ENCODE assay signal across 10 cellular contexts in the genomic region with DNA sequence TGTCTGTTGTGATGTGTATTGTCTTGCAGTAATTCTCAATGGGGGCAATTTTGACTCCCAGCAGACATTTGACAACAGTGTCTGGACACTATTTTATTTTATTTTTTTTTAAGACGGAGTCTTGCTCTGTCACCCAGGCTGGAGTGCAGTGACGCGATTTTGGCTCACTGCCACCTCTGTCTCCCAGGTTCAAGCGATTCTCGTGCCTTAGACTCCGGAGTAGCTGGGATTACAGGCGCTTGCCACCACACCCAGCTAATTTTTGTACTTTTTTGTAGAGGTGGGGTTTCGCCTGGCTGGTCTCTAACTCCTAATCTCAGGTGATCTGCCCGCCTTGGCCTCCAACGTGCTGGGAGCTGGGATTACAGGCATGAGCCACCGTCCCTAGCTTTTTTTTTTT. TPM values are rescaled to one million over a fixed set of nuclear protein-coding genes. Genes with fewer than 3 reads are reported as not detected.
DNase-seq lines count a peak whose midpoint lies in the region; ATAC-seq lines count a peak whose summit lies in the region.
"Had no signal": no experiment of that assay in that cellular context is flagged by ENCODE, and none has a peak within 500 bp of the region (broad histone marks: within the 10 kb centered on the region; RNA-seq: fewer than 3 reads in every experiment).

No MANE protein-coding gene starts in this region.

- peak overlapping the region; percentile 91 to 99 for H3K4me3 Mint-ChIP-seq in activated T-cell treated with anti-CD3 and anti-CD28 coated beads, Interleukin-2, amount 50 U/mL, for 72 hours
- H3K4me3 Mint-ChIP-seq in stimulated activated naive CD8-positive, alpha-beta T cell treated with anti-CD3 and anti-CD28 coated beads, Interleukin-15, amount 100 ng/mL, for 72 hours, result peak overlapping the region; percentile 52 to 95

- peak overlapping the region; percentile 88 to 98 for H3K4me3 ChIP-seq in duodenal mucosa (ENCODE audit: low read depth in 1 of 2, low read length in 2 of 2)

- H3K27me3 ChIP-seq in duodenal mucosa (ENCODE audit: control insufficient read depth in 1 of 2, insufficient read depth in 2 of 2, low read length in 2 of 2), result no peaks in the 10 kb centered on the region

- ATAC-seq in activated T-cell treated with anti-CD3 and anti-CD28 coated beads, Interleukin-2, amount 50 U/mL, for 72 hours (replicated peaks in 1 of 2), result no peak
- no peak for ATAC-seq in stimulated activated naive CD8-positive, alpha-beta T cell treated with anti-CD3 and anti-CD28 coated beads, Interleukin-15, amount 100 ng/mL, for 72 hours
- ATAC-seq in GM21515 (IDR thresholded peaks at IDR 0.05; ENCODE audit: unreplicated experiment) (no peak), GM18909 (IDR thresholded peaks at IDR 0.05; ENCODE audit: poor library complexity, unreplicated experiment) (no peak)

- peaks cover 8 to 24% of the 10 kb centered on the region in 2 donors for H3K4me1 ChIP-seq in duodenal mucosa (ENCODE audit: control insufficient read depth in 1 of 2, insufficient read depth in 2 of 2, low read length in 2 of 2)

- peaks cover 0 to 8% of the 10 kb centered on the region in 2 donors for H3K36me3 Mint-ChIP-seq in activated T-cell treated with anti-CD3 and anti-CD28 coated beads, Interleukin-2, amount 50 U/mL, for 72 hours (ENCODE audit: insufficient read depth in 2 of 2)

- H3K27me3 Mint-ChIP-seq in activated T-cell treated with anti-CD3 and anti-CD28 coated beads, Interleukin-2, amount 50 U/mL, for 72 hours (ENCODE audit: low read depth), result no peaks in the 10 kb centered on the region
- no peaks in the 10 kb centered on the region for H3K27me3 Mint-ChIP-seq in stimulated activated naive CD8-positive, alpha-beta T cell treated with anti-CD3 and anti-CD28 coated beads, Interleukin-15, amount 100 ng/mL, for 72 hours

- H3K27ac Mint-ChIP-seq in activated T-cell treated with anti-CD3 and anti-CD28 coated beads, Interleukin-2, amount 50 U/mL, for 72 hours, result peak overlapping the region; percentile 65
- H3K27ac Mint-ChIP-seq in stimulated activated naive CD8-positive, alpha-beta T cell treated with anti-CD3 and anti-CD28 coated beads, Interleukin-15, amount 100 ng/mL, for 72 hours, result peak overlapping the region; percentile 49 to 80

- peak overlapping the region in 1 of 2 donors; percentile 97 for H3K9ac ChIP-seq in duodenal mucosa (ENCODE audit: low read depth in 1 of 2, low read length in 2 of 2)

- H3K9me3 ChIP-seq in duodenal mucosa (ENCODE audit: control insufficient read depth in 1 of 2, low read length in 2 of 2), result no peaks in the 10 kb centered on the region

- peaks cover 61% of the 10 kb centered on the region for H3K4me1 Mint-ChIP-seq in activated T-cell treated with anti-CD3 and anti-CD28 coated beads, Interleukin-2, amount 50 U/mL, for 72 hours (ENCODE audit: low read depth)
- peaks cover 85% of the 10 kb centered on the region for H3K4me1 Mint-ChIP-seq in stimulated activated naive CD8-positive, alpha-beta T cell treated with anti-CD3 and anti-CD28 coated beads, Interleukin-15, amount 100 ng/mL, for 72 hours

- DNase-seq in activated T-cell treated with anti-CD3 and anti-CD28 coated beads, Interleukin-2, amount 50 U/mL, for 72 hours, result no peak
- no peak for DNase-seq in activated T-cell treated with anti-CD3 and anti-CD28 coated beads, Interleukin-2, amount 50 U/mL, for 1 hour
- DNase-seq in stimulated activated naive CD8-positive, alpha-beta T cell treated with anti-CD3 and anti-CD28 coated beads, Interleukin-15, amount 100 ng/mL, for 72 hours, result no peak
- DNase-seq: central memory CD4-positive, alpha-beta T cell; kidney glomerular epithelial cell; NCI-H1417; stimulated activated CD4-positive, alpha-beta T cell treated with anti-CD3 and anti-CD28 coated beads, Interleukin-2, amount 100 ng/mL, for 48 hours had no signal

- H3K27ac ChIP-seq in duodenal mucosa (ENCODE audit: low read depth, low read length), result no peak overlapping the region

- H3K9me3 Mint-ChIP-seq in activated T-cell treated with anti-CD3 and anti-CD28 coated beads, Interleukin-2, amount 50 U/mL, for 72 hours, result no peaks in the 10 kb centered on the region
- H3K9me3 Mint-ChIP-seq in stimulated activated naive CD8-positive, alpha-beta T cell treated with anti-CD3 and anti-CD28 coated beads, Interleukin-15, amount 100 ng/mL, for 72 hours, result no peaks in the 10 kb centered on the region

- peaks cover 21 to 37% of the 10 kb centered on the region in 2 donors for H3K36me3 ChIP-seq in duodenal mucosa (ENCODE audit: control insufficient read depth in 1 of 2, insufficient read depth in 2 of 2, low read length in 2 of 2)

RNA-seq across cellular contexts. Expression of gene RPS6KB2, which starts 1.4 kb away (rescaled TPM):
- total RNA-seq in activated T-cell treated with anti-CD3 and anti-CD28 coated beads, Interleukin-2, amount 50 U/mL, for 72 hours, result 10 to 100 TPM; 55.0 to 56.1 TPM

RNA-seq across cellular contexts. Expression of gene PTPRCAP, which starts 7.8 kb away (rescaled TPM):
- total RNA-seq in activated T-cell treated with anti-CD3 and anti-CD28 coated beads, Interleukin-2, amount 50 U/mL, for 72 hours, result 100 to 1,000 TPM in 1 of 2 donors, 10 to 100 TPM in 1; 94.5 to 119 TPM

RNA-seq across cellular contexts. Expression of gene CORO1B, which starts 13.6 kb away (rescaled TPM):
- total RNA-seq in activated T-cell treated with anti-CD3 and anti-CD28 coated beads, Interleukin-2, amount 50 U/mL, for 72 hours, result 10 to 100 TPM; 58.2 to 91.9 TPM

RNA-seq across cellular contexts. Expression of gene CARNS1, which starts 14.2 kb away (rescaled TPM):
- 1 to 10 TPM; 3.8 to 5.0 TPM for total RNA-seq in activated T-cell treated with anti-CD3 and anti-CD28 coated beads, Interleukin-2, amount 50 U/mL, for 72 hours

RNA-seq across cellular contexts. Expression of gene GPR152, which starts 22.8 kb away (rescaled TPM):
- total RNA-seq in activated T-cell treated with anti-CD3 and anti-CD28 coated beads, Interleukin-2, amount 50 U/mL, for 72 hours, result not detected
